1 cellular context compared by ENCODE assay signal in genomic region chr11:69301491-69302401, GRCh38.
TF ChIP-seq lines count a peak whose summit lies in the region.

No MANE protein-coding gene starts in this region.

TF ChIP-seq in Ishikawa, 13 proteins besides CTCF, POLR2A, EP300 and RAD21 (continued from another document):
- TF ChIP-seq ZBTB7A (IDR thresholded peaks at IDR 0.05; ENCODE audit: low read depth) (peak; percentile 99), TCF12 (IDR thresholded peaks at IDR 0.05; ENCODE audit: low read depth) (peak; percentile 100), TEAD4 (IDR thresholded peaks at IDR 0.05) (peak; percentile 99)
